Comparison of ENCODE assay signal across 24 cellular contexts in genomic region chr2:110870545-110870944, GRCh38.
"Had no signal": no experiment of that assay in that cellular context is flagged by ENCODE, and none has a peak within 500 bp of the region (broad histone marks: within the 10 kb centered on the region; RNA-seq: fewer than 3 reads in every experiment).

No MANE protein-coding gene starts in this region.

- H3K9me3 ChIP-seq: left ventricle myocardium inferior, mucosa of descending colon, ovary, right atrium auricular region, right lobe of liver, tibial nerve, uterus had no signal

- H3K27me3 ChIP-seq: ovary, right atrium auricular region, right lobe of liver, tibial nerve, uterus had no signal

- H3K27ac Mint-ChIP-seq: naive thymus-derived CD4-positive, alpha-beta T cell; progenitor cell of endocrine pancreas; stimulated activated naive CD8-positive, alpha-beta T cell treated with anti-CD3 and anti-CD28 coated beads, Interleukin-15, amount 100 ng/mL, for 72 hours; type B pancreatic cell had no signal

- H3K36me3 Mint-ChIP-seq: natural killer cell treated with Interleukin-12 subunit alpha and Interleukin-12 subunit beta and Interleukin-15 and Interleukin-18, amount 100 ng/mL, for 72 hours; stimulated activated memory B cell treated with anti-CD40 and anti-IgM and Interleukin-4, amounts not matched to agents 10 μg/mL and 1 μg/mL and 100 μg/mL, for 72 hours; type B pancreatic cell had no signal

- H3K4me1 ChIP-seq: left ventricle myocardium inferior, right atrium auricular region, right lobe of liver, tibial nerve, uterus had no signal

- H3K36me3 ChIP-seq: left ventricle myocardium inferior, ovary, right atrium auricular region, right lobe of liver, tibial nerve, uterus had no signal

- H3K27ac ChIP-seq: left ventricle myocardium inferior, ovary, right atrium auricular region, right lobe of liver, tibial nerve, uterus had no signal

- H3K9me3 Mint-ChIP-seq: natural killer cell treated with Interleukin-12 subunit alpha and Interleukin-12 subunit beta and Interleukin-15 and Interleukin-18, amount 100 ng/mL, for 72 hours; stimulated activated memory B cell treated with anti-CD40 and anti-IgM and Interleukin-4, amounts not matched to agents 10 μg/mL and 1 μg/mL and 100 μg/mL, for 72 hours; stimulated activated naive CD8-positive, alpha-beta T cell treated with anti-CD3 and anti-CD28 coated beads, Interleukin-15, amount 100 ng/mL, for 72 hours; type B pancreatic cell had no signal

- H3K4me3 ChIP-seq: left ventricle myocardium inferior, lung, mucosa of descending colon, ovary, right atrium auricular region, right lobe of liver, smooth muscle cell, tibial nerve, uterus had no signal

- DNase-seq: islet precursor cell; left ventricle myocardium inferior; mesendoderm; midbrain; mucosa of descending colon; naive thymus-derived CD4-positive, alpha-beta T cell; ovary; right lobe of liver; stimulated activated CD4-positive, alpha-beta T cell treated with anti-CD3 and anti-CD28 coated beads, Interleukin-1b, Interleukin-23, amount 100 ng/mL, for 48 hours; stimulated activated CD4-positive, alpha-beta T cell treated with anti-CD3 and anti-CD28 coated beads, Interleukin-2, amount 100 ng/mL, for 48 hours; stimulated activated CD4-positive, alpha-beta T cell treated with anti-CD3 and anti-CD28 coated beads, Interleukin-4, amount 100 ng/mL, for 4 hours; stimulated activated CD8-positive, alpha-beta memory T cell treated with anti-CD3 and anti-CD28 coated beads, Interleukin-4, amount 100 ng/mL, for 48 hours; stimulated activated naive CD4-positive, alpha-beta T cell treated with Interleukin-2 at 50 U/mL for 16 hours; stimulated activated naive CD8-positive, alpha-beta T cell treated with anti-CD3 and anti-CD28 coated beads, Interleukin-15, amount 100 ng/mL, for 72 hours; substantia nigra; uterus had no signal

- ATAC-seq: mucosa of descending colon; naive thymus-derived CD4-positive, alpha-beta T cell; natural killer cell treated with Interleukin-12 subunit alpha and Interleukin-12 subunit beta and Interleukin-15 and Interleukin-18, amount 100 ng/mL, for 72 hours; right lobe of liver; stimulated activated memory B cell treated with anti-CD40 and anti-IgM and Interleukin-4, amounts not matched to agents 10 μg/mL and 1 μg/mL and 100 μg/mL, for 72 hours; stimulated activated naive CD8-positive, alpha-beta T cell treated with anti-CD3 and anti-CD28 coated beads, Interleukin-15, amount 100 ng/mL, for 72 hours had no signal

- H3K4me3 Mint-ChIP-seq: naive thymus-derived CD4-positive, alpha-beta T cell; natural killer cell treated with Interleukin-12 subunit alpha and Interleukin-12 subunit beta and Interleukin-15 and Interleukin-18, amount 100 ng/mL, for 72 hours; stimulated activated memory B cell treated with anti-CD40 and anti-IgM and Interleukin-4, amounts not matched to agents 10 μg/mL and 1 μg/mL and 100 μg/mL, for 72 hours; stimulated activated naive CD8-positive, alpha-beta T cell treated with anti-CD3 and anti-CD28 coated beads, Interleukin-15, amount 100 ng/mL, for 72 hours; type B pancreatic cell had no signal
